Comparison of ENCODE assay signal across 8 cellular contexts in the genomic region with DNA sequence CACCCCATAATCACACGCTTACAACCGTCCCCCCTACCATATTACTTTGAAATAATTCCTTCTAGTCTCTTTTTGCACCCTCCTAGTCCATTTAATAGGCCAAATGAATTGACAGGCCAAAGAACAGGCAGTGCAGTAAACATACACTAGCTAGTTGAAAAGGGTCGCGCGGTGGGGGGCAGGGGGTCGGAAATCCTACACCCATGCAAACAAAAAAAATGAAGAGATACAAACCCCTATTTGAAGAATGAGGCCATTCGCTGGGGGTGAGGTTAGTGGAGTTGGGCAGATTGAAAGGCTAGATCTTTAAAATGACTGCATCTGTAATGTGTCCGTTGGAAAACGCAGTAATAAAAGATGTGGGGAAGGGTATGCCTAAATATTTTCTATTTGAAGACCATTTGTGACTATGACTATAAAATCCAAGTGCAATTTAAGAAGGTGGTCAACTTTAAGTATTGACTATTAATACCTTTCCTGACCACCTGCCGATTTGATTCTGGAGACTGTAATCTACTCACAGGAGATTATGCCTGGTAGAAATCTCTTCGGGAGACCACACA. TPM values are rescaled to one million over a fixed set of nuclear protein-coding genes. Genes with fewer than 3 reads are reported as not detected.
DNase-seq lines count a peak whose midpoint lies in the region; ATAC-seq and TF ChIP-seq lines count a peak whose summit lies in the region.

No MANE protein-coding gene starts in this region.

- no peaks in the 10 kb centered on the region; a peak in 2 of 22 replicates for H3K27me3 ChIP-seq in BLaER1 treated with 17β-estradiol and CSF1 and Interleukin-3, amounts not matched to agents 10 nM and 100 nM
- no peaks in the 10 kb centered on the region for H3K27me3 ChIP-seq in HUES48 (ENCODE audit: control insufficient read depth, insufficient read depth, low read length)
- H3K27me3 ChIP-seq in breast epithelium, result no peaks in the 10 kb centered on the region
- H3K27me3 ChIP-seq in muscle layer of duodenum (ENCODE audit: low read depth, low read length), result no peaks in the 10 kb centered on the region

- H3K4me2 ChIP-seq in BLaER1 treated with 17β-estradiol and CSF1 and Interleukin-3, amounts not matched to agents 10 nM and 100 nM, result peak overlapping the region; percentile 57 to 81 (median 69)

- no peak for TF ChIP-seq POLR2A in breast epithelium (IDR thresholded peaks at IDR 0.05)

- ATAC-seq in HG02623 (IDR thresholded peaks at IDR 0.05; ENCODE audit: unreplicated experiment) (no peak), HG03520 (IDR thresholded peaks at IDR 0.05; ENCODE audit: unreplicated experiment) (no peak)

- no peaks in the 10 kb centered on the region for H3K36me3 ChIP-seq in BLaER1 treated with 17β-estradiol and CSF1 and Interleukin-3, amounts not matched to agents 10 nM and 100 nM
- H3K36me3 ChIP-seq in HUES48 (ENCODE audit: control insufficient read depth, insufficient read depth, low read length), result peaks cover 7% of the 10 kb centered on the region; the same call in 1 of the 2 replicates
- no peaks in the 10 kb centered on the region for H3K36me3 ChIP-seq in breast epithelium
- H3K36me3 ChIP-seq in muscle layer of duodenum (ENCODE audit: control insufficient read depth in 1 of 2, insufficient read depth in 2 of 2, low read length in 2 of 2), result no peaks in the 10 kb centered on the region

- peak overlapping the region; percentile 59 to 74 (median 70) for H3K4me3 ChIP-seq in BLaER1 treated with 17β-estradiol and CSF1 and Interleukin-3, amounts not matched to agents 10 nM and 100 nM
- peak overlapping the region; percentile 100 for H3K4me3 ChIP-seq in HUES48 (ENCODE audit: low read depth, low read length)
- peak overlapping the region; percentile 75 to 87 (median 76) for H3K4me3 ChIP-seq in breast epithelium
- peak overlapping the region; percentile 95 to 98 for H3K4me3 ChIP-seq in muscle layer of duodenum (ENCODE audit: low read depth in 1 of 2, low read length in 2 of 2)

- DNase-seq in breast epithelium (ENCODE audit: low spot score in 2 of 2) (no peak), NCI-H1048 (lab: John Stamatoyannopoulos, UW) (no peak)
- DNase-seq in activated CD4-positive, alpha-beta T cell treated with anti-CD3 and anti-CD28 coated beads for 1 hour, result no peak

- H3K9me3 ChIP-seq in BLaER1 treated with 17β-estradiol and CSF1 and Interleukin-3, amounts not matched to agents 10 nM and 100 nM (replicated peaks in 1 of 11), result peaks cover 0 to 8% (median 0%) of the 10 kb centered on the region in 11 experiments; a peak in 2 of 22 replicates
- no peaks in the 10 kb centered on the region for H3K9me3 ChIP-seq in HUES48 (ENCODE audit: control insufficient read depth, insufficient read depth, low read length)
- H3K9me3 ChIP-seq in breast epithelium, result no peaks in the 10 kb centered on the region
- H3K9me3 ChIP-seq in muscle layer of duodenum (ENCODE audit: control insufficient read depth in 1 of 2, low read length in 2 of 2), result no peaks in the 10 kb centered on the region

- H4K20me1 ChIP-seq in BLaER1 treated with 17β-estradiol and CSF1 and Interleukin-3, amounts not matched to agents 10 nM and 100 nM, result no peaks in the 10 kb centered on the region

- peaks cover 0 to 12% (median 8%) of the 10 kb centered on the region in 10 experiments; a peak in 13 of 20 replicates for H3K4me1 ChIP-seq in BLaER1 treated with 17β-estradiol and CSF1 and Interleukin-3, amounts not matched to agents 10 nM and 100 nM
- H3K4me1 ChIP-seq in HUES48 (ENCODE audit: control insufficient read depth, insufficient read depth, low read length) (peaks cover 25% of the 10 kb centered on the region), breast epithelium (peaks cover 0 to 3% of the 10 kb centered on the region in 2 donors), muscle layer of duodenum (ENCODE audit: control insufficient read depth in 1 of 2, insufficient read depth in 2 of 2, low read length in 2 of 2) (peaks cover 9 to 13% of the 10 kb centered on the region in 2 donors)

- TF ChIP-seq CTCF in breast epithelium (IDR thresholded peaks at IDR 0.05), result no peak

- intact Hi-C loops in breast epithelium (cut with DNase I; ENCODE audit: low total_unique reads), result no loop called here

- peak overlapping the region in 10 of 11 experiments; percentile 49 to 73 (median 68); a peak in 19 of 22 replicates for H3K9ac ChIP-seq in BLaER1 treated with 17β-estradiol and CSF1 and Interleukin-3, amounts not matched to agents 10 nM and 100 nM
- H3K9ac ChIP-seq in HUES48 (ENCODE audit: low read depth, low read length), result peak overlapping the region; percentile 50

- peak overlapping the region in 9 of 11 experiments; percentile 9 to 73 (median 56); a peak in 10 of 22 replicates for H3K27ac ChIP-seq in BLaER1 treated with 17β-estradiol and CSF1 and Interleukin-3, amounts not matched to agents 10 nM and 100 nM
- H3K27ac ChIP-seq in HUES48 (ENCODE audit: low read depth, low read length) (peak overlapping the region; percentile 79), breast epithelium (peak overlapping the region in 1 of 2 donors; percentile 85), muscle layer of duodenum (ENCODE audit: low read length) (peak overlapping the region; percentile 65)

RNA-seq across cellular contexts. Expression of a gene that starts 0.9 kb away (rescaled TPM):
- 1 to 10 TPM; 5.4 to 9.5 (median 9.2) TPM for total RNA-seq in breast epithelium

RNA-seq across cellular contexts. Expression of a gene that starts 58.1 kb away (rescaled TPM):
- 10 to 100 TPM; 25.5 to 37.9 (median 28.5) TPM for total RNA-seq in breast epithelium
